ENCODE assay signal across 8 cellular contexts in genomic region chr6:111566873-111567517, GRCh38. TPM values are rescaled to one million over a fixed set of nuclear protein-coding genes. Genes with fewer than 3 reads are reported as not detected.
A peak's percentile ranks its signal among the peaks of the same experiment; 100 is the strongest.
DNase-seq lines count a peak whose midpoint lies in the region; ATAC-seq, FAIRE-seq and TF ChIP-seq lines count a peak whose summit lies in the region.

No MANE protein-coding gene starts in this region.

- no peaks in the 10 kb centered on the region for H3K27me3 ChIP-seq in Caco-2 (replicated peaks; ENCODE audit: control insufficient read depth, insufficient read depth, low read length)

- no peaks in the 10 kb centered on the region; the same call in 1 of the 2 replicates for H3K4me1 ChIP-seq in Caco-2

- peaks cover 3% of the 10 kb centered on the region for H3K36me3 ChIP-seq in Caco-2 (ENCODE audit: control insufficient read depth, insufficient read depth, low read length)

- intact Hi-C loops in Caco-2 (cut with micrococcal nuclease; ENCODE audit: unreplicated experiment): no loop called here

- peaks cover 44% of the 10 kb centered on the region for H3K36me3 Mint-ChIP-seq in Caco-2 (ENCODE audit: insufficient read depth, unreplicated experiment)
- H3K36me3 Mint-ChIP-seq in naive B cell: peaks cover 25 to 34% of the 10 kb centered on the region in 2 donors

- no peak for FAIRE-seq in GM12891 (lab: Jason Lieb, UNC)

- H3K4me3 Mint-ChIP-seq in Caco-2 (ENCODE audit: unreplicated experiment): no peak overlapping the region
- H3K4me3 Mint-ChIP-seq in naive B cell: peak overlapping the region in 7 of 8 donors; percentile 36 to 78 (median 67)

- H3K27me3 Mint-ChIP-seq in Caco-2 (ENCODE audit: insufficient read depth, unreplicated experiment) (no peaks in the 10 kb centered on the region), naive B cell (no peaks in the 10 kb centered on the region)

- TF ChIP-seq CTCF in Caco-2 (IDR thresholded peaks at IDR 0.05; ENCODE audit: insufficient read depth in 1 of 2, low read depth in 1 of 2, low read length in 1 of 2, severe bottlenecking in 1 of 2, unreplicated experiment in 1 of 2): no peak

- H3K4me3 ChIP-seq in Caco-2 (ENCODE audit: low read depth, low read length): no peak overlapping the region

- DNase-seq in Caco-2 (no peak), NCI-H2029 (lab: John Stamatoyannopoulos, UW) (peak; percentile 79), naive B cell (peak; percentile 5), GM12891 (ENCODE audit: insufficient read length, low spot score) (no peak), EL (no peak)

- peak overlapping the region; percentile 70 for H3K27ac ChIP-seq in angular gyrus (ENCODE audit: low read depth, low read length)

- no peaks in the 10 kb centered on the region for H3K9me3 Mint-ChIP-seq in Caco-2 (ENCODE audit: unreplicated experiment)
- H3K9me3 Mint-ChIP-seq in naive B cell: no peaks in the 10 kb centered on the region

- H3K27ac Mint-ChIP-seq in Caco-2 (ENCODE audit: unreplicated experiment) (peak overlapping the region; percentile 84), naive B cell (peak overlapping the region in 5 of 6 donors; percentile 45 to 91 (median 84))

- POLR2A ChIA-PET in Caco-2 (lab: Charles Lee): no interaction called here

- no TSS peak for BruUV-seq in Caco-2 (replicated peaks; lab: Mats Ljungman, UMichigan)

- CTCF ChIA-PET in Caco-2 (lab: Charles Lee): no interaction called here

- ATAC-seq in naive B cell (ENCODE audit: low read depth in 2 of 2): peak; percentile 45 to 62
- ATAC-seq in HG02981 (IDR thresholded peaks at IDR 0.05; ENCODE audit: unreplicated experiment): no peak
- ATAC-seq in GM21423 (IDR thresholded peaks at IDR 0.05; ENCODE audit: unreplicated experiment): no peak

- H3K4me1 Mint-ChIP-seq in Caco-2 (ENCODE audit: low read depth, unreplicated experiment): peaks cover 17% of the 10 kb centered on the region
- H3K4me1 Mint-ChIP-seq in naive B cell: peaks cover 14 to 23% (median 22%) of the 10 kb centered on the region in 3 donors

- no peak for TF ChIP-seq POLR2A in GM12891 (IDR thresholded peaks at IDR 0.05; ENCODE audit: low read depth, low read length)

- H3K9me3 ChIP-seq in Caco-2: no peaks in the 10 kb centered on the region

TF ChIP-seq in GM12891, 5 proteins besides CTCF, POLR2A, EP300 and RAD21:
- TF ChIP-seq POLR2AphosphoS5 (IDR thresholded peaks at IDR 0.05; ENCODE audit: low read depth, low read length) (no peak), POU2F2 (IDR thresholded peaks at IDR 0.05; ENCODE audit: low read depth, low read length) (no peak), PAX5 (IDR thresholded peaks at IDR 0.05; ENCODE audit: insufficient read depth, low read length, severe bottlenecking) (no peak), SPI1 (IDR thresholded peaks at IDR 0.05; ENCODE audit: low read depth, low read length) (no peak), TAF1 (IDR thresholded peaks at IDR 0.05; ENCODE audit: low read depth, low read length) (no peak)

RNA-seq across cellular contexts. Expression of gene TRAF3IP2, which starts 38.7 kb away (rescaled TPM):
- total RNA-seq in Caco-2 (2022): 14.9 and 16.2 TPM in 2 replicates
- polyA plus RNA-seq in naive B cell (ENCODE audit: low read depth in 6 of 6): 10 to 100 TPM; 11.2 to 23.5 (median 19.0) TPM
- 32.1 TPM for polyA plus RNA-seq in GM12891 (2012; ENCODE audit: low read depth, missing spikeins)

Comparison
In these comparisons a context has a peak if more than half of its experiments do, and no peak if none do; other contexts are left out.
1. DNase-seq: peak in NCI-H2029 (single experiment) and naive B cell (single experiment); none in Caco-2 (0 of 2), GM12891 (single experiment) and EL (single experiment).
2. ATAC-seq: peak in naive B cell (2 of 2); none in HG02981 (single experiment) and GM21423 (single experiment).